1 cellular context compared by ENCODE assay signal in genomic region chr7:105060394-105060793, GRCh38.
TF ChIP-seq lines count a peak whose summit lies in the region.

No MANE protein-coding gene starts in this region.

TF ChIP-seq in WTC11, 78 proteins besides CTCF, POLR2A, EP300 and RAD21 (continued from another document):
- TF ChIP-seq JAZF1 (CRISPR knock-in tag; IDR thresholded peaks at IDR 0.05) (no peak), NR1H2 (CRISPR knock-in tag; IDR thresholded peaks at IDR 0.05) (no peak), ATF2 (CRISPR knock-in tag; IDR thresholded peaks at IDR 0.05; ENCODE audit: borderline replicate concordance, low read depth) (no peak)
- TF ChIP-seq, protein P1, sequence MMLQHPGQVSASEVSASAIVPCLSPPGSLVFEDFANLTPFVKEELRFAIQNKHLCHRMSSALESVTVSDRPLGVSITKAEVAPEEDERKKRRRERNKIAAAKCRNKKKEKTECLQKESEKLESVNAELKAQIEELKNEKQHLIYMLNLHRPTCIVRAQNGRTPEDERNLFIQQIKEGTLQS (CRISPR knock-in tag; conservative IDR thresholded peaks at IDR 0.05): no peak
